Comparison of ENCODE assay signal across 13 cellular contexts in genomic region chr5:80976985-80977384, GRCh38.
"Had no signal": no experiment of that assay in that cellular context is flagged by ENCODE, and none has a peak within 500 bp of the region (broad histone marks: within the 10 kb centered on the region; RNA-seq: fewer than 3 reads in every experiment).

No MANE protein-coding gene starts in this region.

- H3K4me3 ChIP-seq: cardiac muscle cell, skin epidermis, thyroid gland, uterus had no signal

- H3K4me1 Mint-ChIP-seq: memory B cell, nephron progenitor cell had no signal

- DNase-seq: activated CD4-positive, alpha-beta T cell treated with anti-CD3 and anti-CD28 coated beads for 4 hours; activated CD8-positive, alpha-beta memory T cell treated with anti-CD3 and anti-CD28 coated beads, Interleukin-2, amount 50 U/mL, for 4 hours; activated CD8-positive, alpha-beta T cell treated with anti-CD3 and anti-CD28 coated beads for 36 hours; activated gamma-delta T cell treated with Interleukin-2 at 50 U/mL for 16 hours; activated T-cell treated with anti-CD3 and anti-CD28 coated beads, Interleukin-2, amount 50 U/mL, for 72 hours; effector CD8-positive, alpha-beta T cell; left colon; nephron progenitor cell; thyroid gland; uterus had no signal

- H3K27ac Mint-ChIP-seq: activated CD8-positive, alpha-beta T cell treated with anti-CD3 and anti-CD28 coated beads for 36 hours; activated T-cell treated with anti-CD3 and anti-CD28 coated beads, Interleukin-2, amount 50 U/mL, for 72 hours; memory B cell; nephron progenitor cell had no signal

- H3K27me3 Mint-ChIP-seq: activated CD8-positive, alpha-beta T cell treated with anti-CD3 and anti-CD28 coated beads for 36 hours had no signal

- H3K27me3 ChIP-seq: cardiac muscle cell, thyroid gland, uterus had no signal

- ATAC-seq: activated T-cell treated with anti-CD3 and anti-CD28 coated beads, Interleukin-2, amount 50 U/mL, for 72 hours; left colon had no signal

- H3K9me3 ChIP-seq: thyroid gland, uterus had no signal

- H3K36me3 Mint-ChIP-seq: memory B cell had no signal

- H3K36me3 ChIP-seq: cardiac muscle cell, thyroid gland, uterus had no signal

- H3K9me3 Mint-ChIP-seq: activated CD8-positive, alpha-beta T cell treated with anti-CD3 and anti-CD28 coated beads for 36 hours; activated T-cell treated with anti-CD3 and anti-CD28 coated beads, Interleukin-2, amount 50 U/mL, for 72 hours; memory B cell; nephron progenitor cell had no signal

- H3K4me3 Mint-ChIP-seq: activated CD8-positive, alpha-beta T cell treated with anti-CD3 and anti-CD28 coated beads for 36 hours; activated T-cell treated with anti-CD3 and anti-CD28 coated beads, Interleukin-2, amount 50 U/mL, for 72 hours; memory B cell; nephron progenitor cell had no signal

- H3K4me1 ChIP-seq: uterus had no signal

- H3K27ac ChIP-seq: cardiac muscle cell had no signal
